Comparison of ENCODE assay signal across 17 cellular contexts in genomic region chr12:88308825-88309224, GRCh38.
DNase-seq lines count a peak whose midpoint lies in the region; ATAC-seq, FAIRE-seq and TF ChIP-seq lines count a peak whose summit lies in the region.
"Had no signal": no experiment of that assay in that cellular context is flagged by ENCODE, and none has a peak within 500 bp of the region (broad histone marks: within the 10 kb centered on the region; RNA-seq: fewer than 3 reads in every experiment).

No MANE protein-coding gene starts in this region.

- FAIRE-seq in astrocyte (lab: Jason Lieb, UNC), result peak; percentile 99

- TF ChIP-seq CTCF in left ventricle myocardium inferior (IDR thresholded peaks at IDR 0.05; ENCODE audit: borderline replicate concordance) (no peak), astrocyte (IDR thresholded peaks at IDR 0.05; ENCODE audit: insufficient read depth, low read depth, low read length) (no peak), fibroblast of villous mesenchyme (IDR thresholded peaks at IDR 0.05; ENCODE audit: insufficient read depth, low read depth, low read length) (no peak), endodermal cell (conservative IDR thresholded peaks at IDR 0.05) (no peak), GM10248 (IDR thresholded peaks at IDR 0.05; ENCODE audit: control extremely low read depth, extremely low read depth, low read depth, missing control alignments) (no peak)

- H3K79me2 ChIP-seq in astrocyte (ENCODE audit: insufficient read depth, low read length), result no peaks in the 10 kb centered on the region

- intact Hi-C loops in left ventricle myocardium inferior (cut with micrococcal nuclease), result no loop called here
- intact Hi-C loops in left ventricle myocardium superior (cut with micrococcal nuclease), result no loop called here

- CTCF ChIA-PET in GM10248 (lab: Yijun Ruan, JAX), result interaction anchor here (0.8 to 1.9 kb wide), 2 partner anchors 10 to 74 kb away, joined by 3 to 6 read pairs; no protein-coding TSS in a partner anchor

- H3K27ac ChIP-seq in left ventricle myocardium inferior (replicated peaks) (peak overlapping the region; percentile 54), astrocyte (ENCODE audit: low read depth, low read length) (peak overlapping the region; percentile 97), endodermal cell (ENCODE audit: low read depth, low read length) (no peak overlapping the region)
- H3K27ac ChIP-seq: tibial nerve had no signal

- H3K36me3 Mint-ChIP-seq in astrocyte (ENCODE audit: low read depth, unreplicated experiment) (no peaks in the 10 kb centered on the region), endodermal cell (ENCODE audit: low read depth) (no peaks in the 10 kb centered on the region)
- H3K36me3 Mint-ChIP-seq: IgD-negative memory B cell; naive thymus-derived CD4-positive, alpha-beta T cell; WTC11 had no signal

- H3K9me3 ChIP-seq in left ventricle myocardium inferior (replicated peaks) (no peaks in the 10 kb centered on the region), astrocyte (ENCODE audit: insufficient read depth, low read depth, low read length) (no peaks in the 10 kb centered on the region), endodermal cell (ENCODE audit: control insufficient read depth, low read length) (no peaks in the 10 kb centered on the region)
- H3K9me3 ChIP-seq: tibial nerve had no signal

- H3K36me3 ChIP-seq in left ventricle myocardium inferior (no peaks in the 10 kb centered on the region), astrocyte (ENCODE audit: insufficient read depth, low read length) (no peaks in the 10 kb centered on the region), endodermal cell (ENCODE audit: control insufficient read depth, insufficient read depth, low read length) (no peaks in the 10 kb centered on the region)
- H3K36me3 ChIP-seq: tibial nerve had no signal

- H3K4me1 ChIP-seq in left ventricle myocardium inferior (peaks cover 39% of the 10 kb centered on the region), astrocyte (ENCODE audit: insufficient read depth, low read length) (peaks cover 26% of the 10 kb centered on the region), endodermal cell (ENCODE audit: control insufficient read depth, insufficient read depth, low read length) (no peaks in the 10 kb centered on the region)

- H3K4me3 ChIP-seq in left ventricle myocardium inferior (no peak overlapping the region), astrocyte (ENCODE audit: insufficient read depth, low read depth, low read length) (no peak overlapping the region), fibroblast of villous mesenchyme (ENCODE audit: low read depth, low read length) (no peak overlapping the region), endodermal cell (ENCODE audit: low read length) (no peak overlapping the region)
- H3K4me3 ChIP-seq: tibial nerve had no signal

- H3K9me3 Mint-ChIP-seq in astrocyte (ENCODE audit: unreplicated experiment) (no peaks in the 10 kb centered on the region), endodermal cell (no peaks in the 10 kb centered on the region)
- H3K9me3 Mint-ChIP-seq: WTC11 had no signal

- H3K4me3 Mint-ChIP-seq in astrocyte (ENCODE audit: unreplicated experiment), result no peak overlapping the region
- H3K4me3 Mint-ChIP-seq in endodermal cell, result no peak overlapping the region
- H3K4me3 Mint-ChIP-seq: IgD-negative memory B cell; naive thymus-derived CD4-positive, alpha-beta T cell; WTC11 had no signal

- H2AFZ ChIP-seq in astrocyte (ENCODE audit: low read depth, low read length), result no peak overlapping the region

- no peaks in the 10 kb centered on the region for H4K20me1 ChIP-seq in astrocyte (ENCODE audit: insufficient read depth, low read length)

- H3K27ac Mint-ChIP-seq in astrocyte (ENCODE audit: unreplicated experiment) (peak overlapping the region; percentile 85), endodermal cell (no peak overlapping the region)
- H3K27ac Mint-ChIP-seq: IgD-negative memory B cell; naive thymus-derived CD4-positive, alpha-beta T cell; WTC11 had no signal

- ATAC-seq in left ventricle myocardium superior (no peak), GM21447 (IDR thresholded peaks at IDR 0.05; ENCODE audit: unreplicated experiment) (no peak)
- ATAC-seq: naive thymus-derived CD4-positive, alpha-beta T cell; WTC11 had no signal

- DNase-seq in left ventricle myocardium inferior (no peak), left ventricle myocardium superior (no peak), astrocyte (ENCODE audit: low read depth) (peak; percentile 92), fibroblast of villous mesenchyme (ENCODE audit: low read depth) (peak; percentile 60), endodermal cell (no peak), GM10248 (ENCODE audit: extremely low spot score) (no peak)
- no peak for DNase-seq in activated naive CD4-positive, alpha-beta T cell treated with anti-CD3 and anti-CD28 coated beads, Interleukin-2, amount 50 U/mL, for 16 hours
- DNase-seq: 8988T; activated gamma-delta T cell treated with Interleukin-2 at 50 U/mL for 16 hours; hypothalamus; naive thymus-derived CD4-positive, alpha-beta T cell; NCI-H1092 treated with DMSO at 0.1 percent for 48 hours; stimulated activated CD4-positive, alpha-beta T cell treated with anti-CD3 and anti-CD28 coated beads, Interleukin-4, amount 100 ng/mL, for 1 hour had no signal

- peak overlapping the region; percentile 64 for H3K4me2 ChIP-seq in astrocyte (ENCODE audit: low read length)

- H3K27me3 Mint-ChIP-seq in astrocyte (ENCODE audit: low read depth, unreplicated experiment) (no peaks in the 10 kb centered on the region), endodermal cell (ENCODE audit: insufficient read depth) (peaks cover 55% of the 10 kb centered on the region)

- peaks cover 28% of the 10 kb centered on the region for H3K4me1 Mint-ChIP-seq in astrocyte (ENCODE audit: low read depth, unreplicated experiment)
- H3K4me1 Mint-ChIP-seq in endodermal cell, result no peaks in the 10 kb centered on the region
- H3K4me1 Mint-ChIP-seq: IgD-negative memory B cell, WTC11 had no signal

- H3K9ac ChIP-seq in astrocyte (ENCODE audit: low read length) (peak overlapping the region; percentile 79), endodermal cell (ENCODE audit: extremely low read depth, low read length, poor library complexity, severe bottlenecking) (no peak overlapping the region)

- POLR2A ChIA-PET in GM10248 (lab: Yijun Ruan, JAX), result no interaction called here

- H3K27me3 ChIP-seq in left ventricle myocardium inferior (ENCODE audit: low read depth) (no peaks in the 10 kb centered on the region), astrocyte (ENCODE audit: insufficient read depth, low read length) (no peaks in the 10 kb centered on the region), endodermal cell (ENCODE audit: control insufficient read depth, insufficient read depth, low read length, poor library complexity, severe bottlenecking) (peaks cover 80% of the 10 kb centered on the region)
- H3K27me3 ChIP-seq: tibial nerve had no signal

Comparison
In these comparisons a context has a peak if more than half of its experiments do, and no peak if none do; other contexts are left out.
1. DNase-seq: peak in astrocyte (single experiment) and fibroblast of villous mesenchyme (single experiment); none in left ventricle myocardium inferior (single experiment), left ventricle myocardium superior (single experiment), endodermal cell (single experiment), GM10248 (single experiment) and activated naive CD4-positive, alpha-beta T cell treated with anti-CD3 and anti-CD28 coated beads, Interleukin-2, amount 50 U/mL, for 16 hours (single experiment).